21 cellular contexts compared by ENCODE assay signal in the genomic region with DNA sequence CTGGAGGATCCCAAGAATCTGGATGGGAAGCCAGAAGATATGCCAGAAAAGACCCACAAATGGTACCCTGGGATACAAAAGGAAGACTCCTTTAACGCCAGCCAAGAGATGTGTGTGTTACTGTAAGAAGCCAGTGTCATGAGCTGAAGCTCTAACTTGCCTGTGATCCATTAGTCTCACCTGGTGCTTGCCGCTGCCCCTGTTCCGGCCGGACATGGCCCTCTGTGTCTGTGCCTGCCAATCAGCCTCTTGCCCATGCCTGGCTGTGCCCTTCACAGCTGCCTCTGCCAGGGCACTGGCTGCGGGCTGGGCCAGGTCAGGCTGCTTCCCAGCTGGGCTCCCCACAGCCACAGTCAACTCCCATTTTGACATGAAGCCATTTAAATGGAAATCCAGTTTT. TPM values are rescaled to one million over a fixed set of nuclear protein-coding genes. Genes with fewer than 3 reads are reported as not detected.
DNase-seq lines count a peak whose midpoint lies in the region; ATAC-seq and TF ChIP-seq lines count a peak whose summit lies in the region.
"Had no signal": no experiment of that assay in that cellular context is flagged by ENCODE, and none has a peak within 500 bp of the region (broad histone marks: within the 10 kb centered on the region; RNA-seq: fewer than 3 reads in every experiment).

No MANE protein-coding gene starts in this region.

- CTCF ChIA-PET in WTC11 (lab: Charles Lee) = no interaction called here
- CTCF ChIA-PET in PC-3 (lab: Charles Lee) = no interaction called here

- H2BK15ac ChIP-seq in neuronal stem cell (ENCODE audit: low read length) = no peak overlapping the region

- H3K9me2 ChIP-seq in GM23338 (ENCODE audit: insufficient read depth) (no peaks in the 10 kb centered on the region), PC-3 (replicated peaks; ENCODE audit: low read length) (no peaks in the 10 kb centered on the region)

- H3K27me3 Mint-ChIP-seq in GM23338 (ENCODE audit: insufficient read depth, low read depth, poor library complexity) (peaks cover 4% of the 10 kb centered on the region), WTC11 (ENCODE audit: low read depth) (no peaks in the 10 kb centered on the region)

- no peak overlapping the region for H2BK12ac ChIP-seq in neuronal stem cell (ENCODE audit: low read length)

- no peaks in the 10 kb centered on the region for H3K36me3 Mint-ChIP-seq in GM23338 (ENCODE audit: low read depth)
- no peaks in the 10 kb centered on the region for H3K36me3 Mint-ChIP-seq in WTC11
- H3K36me3 Mint-ChIP-seq: CD8-positive, alpha-beta T cell had no signal

- POLR2A ChIA-PET in WTC11 (lab: Charles Lee) = no interaction called here
- POLR2A ChIA-PET in PC-3 (lab: Charles Lee; ENCODE audit: unreplicated experiment) = no interaction called here

- TF ChIP-seq POLR2A in esophagus muscularis mucosa (IDR thresholded peaks at IDR 0.05; ENCODE audit: low read depth) = no peak

- no peak for TF ChIP-seq CTCF in GM23338 (conservative IDR thresholded peaks at IDR 0.05; ENCODE audit: low read depth in 2 of 2)
- no peak for TF ChIP-seq CTCF in WTC11 (IDR thresholded peaks at IDR 0.05)
- TF ChIP-seq CTCF in esophagus muscularis mucosa (IDR thresholded peaks at IDR 0.05) = no peak
- TF ChIP-seq CTCF in PC-3 (conservative IDR thresholded peaks at IDR 0.05; ENCODE audit: low read depth, low read length) = no peak

- H3K27me3 ChIP-seq in GM23338 (ENCODE audit: insufficient read depth) = no peaks in the 10 kb centered on the region
- H3K27me3 ChIP-seq in esophagus muscularis mucosa = peaks cover 0 to 7% (median 0%) of the 10 kb centered on the region in 4 donors
- H3K27me3 ChIP-seq in neuronal stem cell (ENCODE audit: control insufficient read depth in 3 of 3, insufficient read depth in 3 of 3, low read depth in 1 of 3, low read length in 3 of 3) = peaks cover 0 to 7% (median 0%) of the 10 kb centered on the region in 3 experiments
- peaks cover 89% of the 10 kb centered on the region for H3K27me3 ChIP-seq in PC-3 (ENCODE audit: low read length)
- H3K27me3 ChIP-seq: BLaER1 treated with 17β-estradiol and CSF1 and Interleukin-3, amounts not matched to agents 10 nM and 100 nM had no signal

- TF ChIP-seq EP300 in esophagus muscularis mucosa (IDR thresholded peaks at IDR 0.05) = no peak

- peak overlapping the region; percentile 96 for H3K4ac ChIP-seq in neuronal stem cell (ENCODE audit: low read length)

- H4K91ac ChIP-seq in neuronal stem cell (ENCODE audit: low read depth, low read length, poor library complexity) = no peak overlapping the region

- H3K79me1 ChIP-seq in neuronal stem cell (ENCODE audit: low read depth, low read length) = no peaks in the 10 kb centered on the region

- BruUV-seq in PC-3 (replicated peaks; lab: Mats Ljungman, UMichigan) = no TSS peak

- peak overlapping the region; percentile 51 for H3K18ac ChIP-seq in neuronal stem cell (ENCODE audit: low read length)

- no peak overlapping the region for H3K27ac Mint-ChIP-seq in GM23338
- no peak overlapping the region for H3K27ac Mint-ChIP-seq in WTC11
- H3K27ac Mint-ChIP-seq: B cell; CD4-positive, alpha-beta T cell; CD8-positive, alpha-beta T cell had no signal

- H3K14ac ChIP-seq in neuronal stem cell (ENCODE audit: low read length) = no peak overlapping the region

- DNase-seq in GM23338 (ENCODE audit: low spot score) = peak; percentile 6
- DNase-seq in WTC11 (ENCODE audit: low spot score) = no peak
- DNase-seq in esophagus muscularis mucosa (ENCODE audit: extremely low spot score) = peak; percentile 66
- DNase-seq in neuronal stem cell (ENCODE audit: low spot score) = no peak
- no peak for DNase-seq in cerebellar cortex (ENCODE audit: low spot score)
- DNase-seq in PC-3 = no peak
- DNase-seq: AML-193; Caco-2; Calu3; CD4-positive, alpha-beta T cell; CD8-positive, alpha-beta T cell; DMS79 treated with DMSO at 0.1 percent for 48 hours; GF-D8 had no signal

- 80% methylated on average over 5 of the region's 5 CpGs for WGBS in esophagus muscularis mucosa
- WGBS in neuronal stem cell (ENCODE audit: extremely low coverage in 2 of 2, insufficient read length in 2 of 2, insufficient replicate concordance in 1 of 2), 2 donors = no CpG with 5 or more reads among the region's 5 CpGs

- H2AFZ ChIP-seq in GM23338 (peak overlapping the region; percentile 70), neuronal stem cell (ENCODE audit: low read length) (no peak overlapping the region), PC-3 (ENCODE audit: low read length) (no peak overlapping the region)

- H3K4me3 Mint-ChIP-seq in GM23338 = no peak overlapping the region
- H3K4me3 Mint-ChIP-seq in WTC11 = no peak overlapping the region
- H3K4me3 Mint-ChIP-seq: B cell; CD4-positive, alpha-beta T cell; CD8-positive, alpha-beta T cell had no signal

- no peak overlapping the region for H4K8ac ChIP-seq in neuronal stem cell (ENCODE audit: low read depth, low read length)

- H4K20me1 ChIP-seq in GM23338 (replicated peaks; ENCODE audit: insufficient read depth) (no peaks in the 10 kb centered on the region), PC-3 (ENCODE audit: low read length) (no peaks in the 10 kb centered on the region)
- H4K20me1 ChIP-seq: BLaER1 treated with 17β-estradiol and CSF1 and Interleukin-3, amounts not matched to agents 10 nM and 100 nM had no signal

- H3K9ac ChIP-seq in neuronal stem cell (ENCODE audit: low read depth, low read length, poor library complexity) (peak overlapping the region; percentile 66), PC-3 (ENCODE audit: low read length) (no peak overlapping the region)
- H3K9ac ChIP-seq: BLaER1 treated with 17β-estradiol and CSF1 and Interleukin-3, amounts not matched to agents 10 nM and 100 nM had no signal

- H3K27ac ChIP-seq in GM23338 (ENCODE audit: low read depth) (no peak overlapping the region), esophagus muscularis mucosa (replicated peaks in 1 of 4) (no peak overlapping the region), neuronal stem cell (replicated peaks; ENCODE audit: low read length) (no peak overlapping the region), PC-3 (ENCODE audit: low read length) (no peak overlapping the region)
- H3K27ac ChIP-seq: 22Rv1; A549; BLaER1 treated with 17β-estradiol and CSF1 and Interleukin-3, amounts not matched to agents 10 nM and 100 nM; C4-2B had no signal

- H3K4me3 ChIP-seq in GM23338 (no peak overlapping the region), esophagus muscularis mucosa (no peak overlapping the region), neuronal stem cell (ENCODE audit: low read length in 2 of 2) (peak overlapping the region in 1 of 2 donors; percentile 62), PC-3 (ENCODE audit: low read length) (no peak overlapping the region)
- H3K4me3 ChIP-seq: A549; BLaER1 treated with 17β-estradiol and CSF1 and Interleukin-3, amounts not matched to agents 10 nM and 100 nM had no signal

- H3K9me3 ChIP-seq in esophagus muscularis mucosa = no peaks in the 10 kb centered on the region
- no peaks in the 10 kb centered on the region for H3K9me3 ChIP-seq in neuronal stem cell (replicated peaks in 1 of 2; ENCODE audit: control insufficient read depth in 2 of 2, insufficient read depth in 1 of 2, low read depth in 1 of 2, low read length in 2 of 2)
- no peaks in the 10 kb centered on the region for H3K9me3 ChIP-seq in PC-3 (ENCODE audit: low read length)
- H3K9me3 ChIP-seq: A549; BLaER1 treated with 17β-estradiol and CSF1 and Interleukin-3, amounts not matched to agents 10 nM and 100 nM; Caco-2 had no signal

- H3K4me2 ChIP-seq in GM23338 (peak overlapping the region; percentile 30; the same call in 1 of the 2 replicates), neuronal stem cell (ENCODE audit: insufficient read depth, low read length, poor library complexity, severe bottlenecking) (no peak overlapping the region), PC-3 (ENCODE audit: low read length) (no peak overlapping the region)
- H3K4me2 ChIP-seq: A549; BLaER1 treated with 17β-estradiol and CSF1 and Interleukin-3, amounts not matched to agents 10 nM and 100 nM had no signal

- H2AK5ac ChIP-seq in neuronal stem cell (ENCODE audit: low read depth, low read length) = no peak overlapping the region

- H3K4me1 ChIP-seq in GM23338 (ENCODE audit: insufficient read depth) (peaks cover 5% of the 10 kb centered on the region), esophagus muscularis mucosa (no peaks in the 10 kb centered on the region), neuronal stem cell (ENCODE audit: control insufficient read depth in 2 of 2, insufficient read depth in 1 of 2, low read depth in 1 of 2, low read length in 2 of 2) (no peaks in the 10 kb centered on the region), PC-3 (ENCODE audit: insufficient read depth, low read length) (no peaks in the 10 kb centered on the region)
- H3K4me1 ChIP-seq: A549; BLaER1 treated with 17β-estradiol and CSF1 and Interleukin-3, amounts not matched to agents 10 nM and 100 nM; Caco-2 had no signal

- intact Hi-C loops in esophagus muscularis mucosa (cut with DNase I) = no loop called here
- intact Hi-C loops in PC-3 (cut with micrococcal nuclease) = no loop called here

- ATAC-seq in GM23338 (peak; percentile 49; the same call in 2 of the 3 replicates), WTC11 (peak; percentile 20; the same call in 1 of the 2 replicates), PC-3 (no peak), HG02623 (IDR thresholded peaks at IDR 0.05; ENCODE audit: unreplicated experiment) (no peak)
- ATAC-seq: A549; CD8-positive, alpha-beta T cell had no signal

- no peak overlapping the region for H2BK5ac ChIP-seq in neuronal stem cell (ENCODE audit: low read length)

- H3K4me1 Mint-ChIP-seq in GM23338 (peaks cover 10% of the 10 kb centered on the region; the same call in 2 of the 3 replicates), WTC11 (peaks cover 13% of the 10 kb centered on the region)
- H3K4me1 Mint-ChIP-seq: B cell had no signal

- H3K36me3 ChIP-seq in GM23338 (ENCODE audit: insufficient read depth) = no peaks in the 10 kb centered on the region
- H3K36me3 ChIP-seq in esophagus muscularis mucosa = no peaks in the 10 kb centered on the region
- H3K36me3 ChIP-seq in neuronal stem cell (replicated peaks in 1 of 2; ENCODE audit: control insufficient read depth in 2 of 2, insufficient read depth in 2 of 2, low read length in 2 of 2) = no peaks in the 10 kb centered on the region
- H3K36me3 ChIP-seq in PC-3 (ENCODE audit: low read depth, low read length) = no peaks in the 10 kb centered on the region
- H3K36me3 ChIP-seq: BLaER1 treated with 17β-estradiol and CSF1 and Interleukin-3, amounts not matched to agents 10 nM and 100 nM had no signal

- no peaks in the 10 kb centered on the region for H3F3A ChIP-seq in GM23338 (replicated peaks; ENCODE audit: low read depth)
- no peaks in the 10 kb centered on the region for H3F3A ChIP-seq in PC-3 (ENCODE audit: low read length, unreplicated experiment)

- H3K79me2 ChIP-seq in GM23338 (replicated peaks; ENCODE audit: insufficient read depth) = no peaks in the 10 kb centered on the region
- no peaks in the 10 kb centered on the region for H3K79me2 ChIP-seq in PC-3 (ENCODE audit: low read length)

- peak overlapping the region; percentile 81 for H3K23ac ChIP-seq in neuronal stem cell (ENCODE audit: low read depth, low read length, poor library complexity)

- no peak overlapping the region for H2BK120ac ChIP-seq in neuronal stem cell (ENCODE audit: low read depth, low read length)

- H3K9me3 Mint-ChIP-seq in GM23338 (no peaks in the 10 kb centered on the region), WTC11 (no peaks in the 10 kb centered on the region)
- H3K9me3 Mint-ChIP-seq: CD4-positive, alpha-beta T cell; CD8-positive, alpha-beta T cell had no signal

RNA-seq across cellular contexts. Expression of a gene that starts 55.4 kb away (rescaled TPM):
- total RNA-seq in GM23338 (2014; rRNA removed; shearing (Covaris generic)) = 0.24 TPM in 1 of 2 replicates, not detected in the other
- polyA plus RNA-seq in GM23338 (2016; fragmentation: Nextera tagmentation; extraction: Ambion mirVana) = 0.06 and 0.14 TPM in 2 replicates
- total RNA-seq in WTC11 (2021) (0.05 TPM in 1 of 3 replicates, not detected in the others), esophagus muscularis mucosa (under 1 TPM in 1 of 4 donors, not detected in 3; 0.11 TPM), PC-3 (2014; rRNA removed) (not detected in 2 replicates)
- polyA plus RNA-seq in neuronal stem cell (2013, experiment 1 of 2) = 3.6 TPM
- 3.4 TPM for polyA plus RNA-seq in neuronal stem cell (2013, experiment 2 of 2)
- total RNA-seq: A172; Caco-2; Calu3; CD4-positive, alpha-beta T cell; CD8-positive, alpha-beta T cell had no signal
- polyA plus RNA-seq: BJ had no signal

Comparison
In these comparisons a context has a peak if more than half of its experiments do, and no peak if none do; other contexts are left out.
1. ATAC-seq: peak in GM23338 (single experiment) and WTC11 (single experiment); none in PC-3 (single experiment) and HG02623 (single experiment).
2. DNase-seq: peak in GM23338 (single experiment) and esophagus muscularis mucosa (single experiment); none in WTC11 (single experiment), neuronal stem cell (single experiment), cerebellar cortex (single experiment) and PC-3 (single experiment).